In the genomic region with DNA sequence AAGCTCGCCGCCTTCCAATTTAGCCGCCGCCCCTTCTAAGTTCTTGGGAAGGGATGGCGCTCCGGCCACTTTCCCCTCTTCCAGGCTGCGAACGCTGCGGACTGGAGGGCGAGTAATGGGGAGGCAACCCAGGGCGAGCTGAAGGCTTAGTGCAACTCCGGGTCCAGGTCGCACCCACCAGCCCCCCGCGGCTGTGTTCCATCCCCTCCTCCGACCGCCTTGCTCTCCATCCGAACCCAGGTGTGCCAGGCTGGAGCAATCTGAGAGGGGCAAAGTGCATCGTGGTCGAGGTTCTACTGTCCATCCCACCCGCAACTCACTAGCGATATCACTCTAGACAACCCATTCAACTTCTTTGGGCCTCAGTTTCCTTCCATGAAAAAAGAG, we compare ENCODE assay signal across 24 cellular contexts. TPM values are rescaled to one million over a fixed set of nuclear protein-coding genes. Genes with fewer than 3 reads are reported as not detected.
A peak's percentile ranks its signal among the peaks of the same experiment; 100 is the strongest.
DNase-seq lines count a peak whose midpoint lies in the region; ATAC-seq, FAIRE-seq and TF ChIP-seq lines count a peak whose summit lies in the region.
"Had no signal": no experiment of that assay in that cellular context is flagged by ENCODE, and none has a peak within 500 bp of the region (broad histone marks: within the 10 kb centered on the region; RNA-seq: fewer than 3 reads in every experiment).

No MANE protein-coding gene starts in this region.

- H2BK5ac ChIP-seq in mesendoderm (ENCODE audit: low read length) = no peak overlapping the region

- no peak for TF ChIP-seq POLR2A in gastrocnemius medialis (IDR thresholded peaks at IDR 0.05)

- no peak overlapping the region for H3K18ac ChIP-seq in mesendoderm (ENCODE audit: low read length)

- no peak overlapping the region for H2BK120ac ChIP-seq in mesendoderm (ENCODE audit: low read depth, low read length)

- CTCF ChIA-PET in activated naive CD4-positive, alpha-beta T cell treated with anti-CD3 and anti-CD28 coated beads, Interleukin-2, amount 10 ng/mL, durations not matched to agents 7 days and 5 days (lab: Charles Lee) = no interaction called here
- CTCF ChIA-PET in activated naive CD4-positive, alpha-beta T cell treated with anti-CD3 and anti-CD28 coated beads for 36 hours (lab: Charles Lee) = interaction anchor here (0.6 to 0.9 kb wide), 2 partner anchors 37 to 52 kb away, joined by 3 to 4 read pairs; no protein-coding TSS in a partner anchor

- no peaks in the 10 kb centered on the region for H3K36me3 ChIP-seq in astrocyte (ENCODE audit: insufficient read depth, low read length)
- H3K36me3 ChIP-seq in mesendoderm (ENCODE audit: control insufficient read depth, insufficient read depth, low read length) = no peaks in the 10 kb centered on the region
- H3K36me3 ChIP-seq in gastrocnemius medialis = no peaks in the 10 kb centered on the region
- H3K36me3 ChIP-seq: neutrophil, prostate gland, transverse colon had no signal

- no peak for FAIRE-seq in astrocyte (lab: Jason Lieb, UNC)

- no peak for TF ChIP-seq CTCF in astrocyte (IDR thresholded peaks at IDR 0.05; ENCODE audit: insufficient read depth, low read depth, low read length)
- TF ChIP-seq CTCF in gastrocnemius medialis (IDR thresholded peaks at IDR 0.05 in 4 of 5, conservative IDR thresholded peaks at IDR 0.05 in 1 of 5) = no peak

- H3K36me3 Mint-ChIP-seq in activated naive CD4-positive, alpha-beta T cell treated with anti-CD3 and anti-CD28 coated beads, Interleukin-2, amount 10 ng/mL, durations not matched to agents 7 days and 5 days = peaks cover 3% of the 10 kb centered on the region
- H3K36me3 Mint-ChIP-seq in activated naive CD4-positive, alpha-beta T cell treated with anti-CD3 and anti-CD28 coated beads for 36 hours (ENCODE audit: low read depth) = no peaks in the 10 kb centered on the region
- H3K36me3 Mint-ChIP-seq in astrocyte (ENCODE audit: low read depth, unreplicated experiment) = no peaks in the 10 kb centered on the region

- H2AFZ ChIP-seq in astrocyte (ENCODE audit: low read depth, low read length) = no peak overlapping the region

- DNase-seq in activated naive CD4-positive, alpha-beta T cell treated with anti-CD3 and anti-CD28 coated beads, Interleukin-2, amount 10 ng/mL, durations not matched to agents 7 days and 5 days = no peak
- no peak for DNase-seq in activated naive CD4-positive, alpha-beta T cell treated with anti-CD3 and anti-CD28 coated beads for 36 hours
- DNase-seq in astrocyte (ENCODE audit: low read depth) = no peak
- DNase-seq in mesendoderm = no peak
- no peak for DNase-seq in gastrocnemius medialis
- no peak for DNase-seq in activated CD4-positive, alpha-beta T cell treated with anti-CD3 and anti-CD28 coated beads, Interleukin-2, amount 50 U/mL, for 1 hour
- DNase-seq: activated CD4-positive, alpha-beta T cell treated with anti-CD3 and anti-CD28 coated beads, Interleukin-2, amount 50 U/mL, for 48 hours; activated CD8-positive, alpha-beta memory T cell treated with anti-CD3 and anti-CD28 coated beads, Interleukin-2, amount 50 U/mL, for 4 hours; Calu3; cerebellar nuclear complex; DND-41; dorsolateral prefrontal cortex; IMR-90; left ventricle myocardium superior; NCI-H1048; NCI-H187 treated with DMSO at 0.1 percent for 48 hours; transverse colon had no signal

- no peaks in the 10 kb centered on the region for H3K9me3 ChIP-seq in astrocyte (ENCODE audit: insufficient read depth, low read depth, low read length)
- no peaks in the 10 kb centered on the region for H3K9me3 ChIP-seq in gastrocnemius medialis
- H3K9me3 ChIP-seq: neutrophil, prostate gland, transverse colon had no signal

- intact Hi-C loops in activated naive CD4-positive, alpha-beta T cell treated with anti-CD3 and anti-CD28 coated beads for 36 hours (cut with micrococcal nuclease) = no loop called here
- intact Hi-C loops in gastrocnemius medialis (cut with DNase I; ENCODE audit: low total_unique reads) = no loop called here

- no peaks in the 10 kb centered on the region for H3K9me3 Mint-ChIP-seq in activated naive CD4-positive, alpha-beta T cell treated with anti-CD3 and anti-CD28 coated beads, Interleukin-2, amount 10 ng/mL, durations not matched to agents 7 days and 5 days
- no peaks in the 10 kb centered on the region for H3K9me3 Mint-ChIP-seq in activated naive CD4-positive, alpha-beta T cell treated with anti-CD3 and anti-CD28 coated beads for 36 hours
- H3K9me3 Mint-ChIP-seq in astrocyte (ENCODE audit: unreplicated experiment) = peaks cover 8% of the 10 kb centered on the region

- no peak overlapping the region for H4K8ac ChIP-seq in mesendoderm (ENCODE audit: low read depth, low read length)

- no peak overlapping the region for H3K4me3 Mint-ChIP-seq in activated naive CD4-positive, alpha-beta T cell treated with anti-CD3 and anti-CD28 coated beads, Interleukin-2, amount 10 ng/mL, durations not matched to agents 7 days and 5 days
- no peak overlapping the region for H3K4me3 Mint-ChIP-seq in activated naive CD4-positive, alpha-beta T cell treated with anti-CD3 and anti-CD28 coated beads for 36 hours
- no peak overlapping the region for H3K4me3 Mint-ChIP-seq in astrocyte (ENCODE audit: unreplicated experiment)

- H3K56ac ChIP-seq in mesendoderm (ENCODE audit: low read length) = peak overlapping the region; percentile 73

- no CpG with 5 or more reads among the region's 22 CpGs for WGBS in mesendoderm (ENCODE audit: extremely low coverage, insufficient coverage, low lambda C conversion rate)

- H2AK5ac ChIP-seq in mesendoderm (ENCODE audit: low read length) = no peak overlapping the region

- H4K20me1 ChIP-seq in astrocyte (ENCODE audit: insufficient read depth, low read length) = no peaks in the 10 kb centered on the region

- H3K27ac Mint-ChIP-seq in activated naive CD4-positive, alpha-beta T cell treated with anti-CD3 and anti-CD28 coated beads, Interleukin-2, amount 10 ng/mL, durations not matched to agents 7 days and 5 days = peak overlapping the region; percentile 79
- no peak overlapping the region for H3K27ac Mint-ChIP-seq in activated naive CD4-positive, alpha-beta T cell treated with anti-CD3 and anti-CD28 coated beads for 36 hours
- H3K27ac Mint-ChIP-seq in astrocyte (ENCODE audit: unreplicated experiment) = no peak overlapping the region

- no peaks in the 10 kb centered on the region for H3K4me1 ChIP-seq in astrocyte (ENCODE audit: insufficient read depth, low read length)
- H3K4me1 ChIP-seq in mesendoderm (ENCODE audit: control insufficient read depth, low read depth, low read length) = peaks cover 12% of the 10 kb centered on the region
- peaks cover 0 to 8% of the 10 kb centered on the region in 2 donors for H3K4me1 ChIP-seq in gastrocnemius medialis

- in situ Hi-C loops in gastrocnemius medialis (cut with MboI; ENCODE audit: low sequenced_read_pairs in 4 of 4) = no loop called here

- H3K4me3 ChIP-seq in astrocyte (ENCODE audit: insufficient read depth, low read depth, low read length) = no peak overlapping the region
- no peak overlapping the region for H3K4me3 ChIP-seq in mesendoderm (ENCODE audit: low read length)
- peak overlapping the region; percentile 29 to 39 (median 35) for H3K4me3 ChIP-seq in gastrocnemius medialis
- H3K4me3 ChIP-seq: dorsolateral prefrontal cortex, prostate gland, transverse colon had no signal

- no peak overlapping the region for H3K9ac ChIP-seq in astrocyte (ENCODE audit: low read length)
- H3K9ac ChIP-seq in mesendoderm (ENCODE audit: low read length) = no peak overlapping the region

- H3K27me3 ChIP-seq in astrocyte (ENCODE audit: insufficient read depth, low read length) (peaks cover 76% of the 10 kb centered on the region), mesendoderm (ENCODE audit: insufficient read depth, low read length, poor library complexity) (peaks cover 57% of the 10 kb centered on the region), gastrocnemius medialis (peaks cover 71 to 98% (median 88%) of the 10 kb centered on the region in 3 donors)

- H3K79me2 ChIP-seq in astrocyte (ENCODE audit: insufficient read depth, low read length) = no peaks in the 10 kb centered on the region
- no peaks in the 10 kb centered on the region for H3K79me2 ChIP-seq in mesendoderm (ENCODE audit: control insufficient read depth, insufficient read depth, low read length)

- ATAC-seq in gastrocnemius medialis = no peak
- ATAC-seq in HG02571 (IDR thresholded peaks at IDR 0.05; ENCODE audit: unreplicated experiment) = no peak
- no peak for ATAC-seq in HG03108 (IDR thresholded peaks at IDR 0.05; ENCODE audit: unreplicated experiment)
- ATAC-seq: left ventricle myocardium superior had no signal

- H4K5ac ChIP-seq in mesendoderm (ENCODE audit: low read length) = no peak overlapping the region

- H3K4me2 ChIP-seq in astrocyte (ENCODE audit: low read length) (peak overlapping the region; percentile 26), mesendoderm (ENCODE audit: low read length) (no peak overlapping the region)

- H3K23ac ChIP-seq in mesendoderm (ENCODE audit: low read length) = no peak overlapping the region

- peaks cover 100% of the 10 kb centered on the region for H3K27me3 Mint-ChIP-seq in activated naive CD4-positive, alpha-beta T cell treated with anti-CD3 and anti-CD28 coated beads, Interleukin-2, amount 10 ng/mL, durations not matched to agents 7 days and 5 days
- H3K27me3 Mint-ChIP-seq in activated naive CD4-positive, alpha-beta T cell treated with anti-CD3 and anti-CD28 coated beads for 36 hours (ENCODE audit: low read depth) = peaks cover 85% of the 10 kb centered on the region
- H3K27me3 Mint-ChIP-seq in astrocyte (ENCODE audit: low read depth, unreplicated experiment) = peaks cover 81% of the 10 kb centered on the region

- no peak overlapping the region for H2BK15ac ChIP-seq in mesendoderm (replicated peaks; ENCODE audit: low read depth)

- H3K27ac ChIP-seq in astrocyte (ENCODE audit: low read depth, low read length) (no peak overlapping the region), mesendoderm (ENCODE audit: low read depth, low read length) (no peak overlapping the region), gastrocnemius medialis (peak overlapping the region in 2 of 4 donors; percentile 63 to 66)
- H3K27ac ChIP-seq: dorsolateral prefrontal cortex, HL-60, neutrophil, prostate gland, transverse colon had no signal

- no peak overlapping the region for H3K4ac ChIP-seq in mesendoderm (ENCODE audit: low read depth, low read length)

- peaks cover 28% of the 10 kb centered on the region for H3K4me1 Mint-ChIP-seq in activated naive CD4-positive, alpha-beta T cell treated with anti-CD3 and anti-CD28 coated beads, Interleukin-2, amount 10 ng/mL, durations not matched to agents 7 days and 5 days
- peaks cover 60% of the 10 kb centered on the region for H3K4me1 Mint-ChIP-seq in activated naive CD4-positive, alpha-beta T cell treated with anti-CD3 and anti-CD28 coated beads for 36 hours (ENCODE audit: low read depth)
- peaks cover 2% of the 10 kb centered on the region for H3K4me1 Mint-ChIP-seq in astrocyte (ENCODE audit: low read depth, unreplicated experiment)

- H3K79me1 ChIP-seq in mesendoderm (ENCODE audit: low read length) = no peaks in the 10 kb centered on the region

RNA-seq across cellular contexts. Expression of a gene that starts 13.4 kb away (rescaled TPM):
- total RNA-seq in activated naive CD4-positive, alpha-beta T cell treated with anti-CD3 and anti-CD28 coated beads for 36 hours = not detected
- total RNA-seq in astrocyte (0.05 TPM in 1 of 2 replicates, not detected in the other), gastrocnemius medialis (1 to 10 TPM; 1.8 to 5.1 (median 3.9) TPM)
- 0.06 TPM for polyA plus RNA-seq in mesendoderm (2013, experiment 1 of 2)
- 0.01 TPM for polyA plus RNA-seq in mesendoderm (2013, experiment 2 of 2)
- total RNA-seq: Calu3, epithelial cell of proximal tubule, IMR-90, left ventricle myocardium superior, transverse colon had no signal
- polyA plus RNA-seq: BJ, IMR-90 had no signal

Comparison
In these comparisons a context has a peak if more than half of its experiments do, and no peak if none do; other contexts are left out.
1. H3K4me3 ChIP-seq: peak in gastrocnemius medialis (4 of 4); none in astrocyte (single experiment) and mesendoderm (single experiment).